Comparison of ENCODE assay signal across 11 cellular contexts in the genomic region with DNA sequence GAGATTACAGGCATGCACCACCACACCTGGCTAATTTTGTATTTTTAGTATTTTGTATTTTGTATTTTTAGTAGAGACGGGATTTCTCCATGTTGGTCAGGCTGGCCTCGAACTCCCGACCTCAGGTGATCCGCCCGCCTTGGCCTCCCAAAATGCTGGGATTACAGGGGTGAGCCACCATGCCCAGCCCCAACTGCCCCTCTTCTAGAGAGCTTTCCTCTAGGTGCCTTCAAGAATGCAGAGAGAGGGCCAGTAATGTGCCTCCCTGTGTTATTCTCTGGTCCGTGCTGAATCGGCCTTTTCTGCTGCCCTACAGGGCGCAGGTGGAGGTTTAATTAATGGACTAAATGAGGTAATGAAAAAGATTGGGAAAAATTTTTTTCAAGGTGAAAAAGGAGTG. TPM values are rescaled to one million over a fixed set of nuclear protein-coding genes. Genes with fewer than 3 reads are reported as not detected.
DNase-seq lines count a peak whose midpoint lies in the region; ATAC-seq and TF ChIP-seq lines count a peak whose summit lies in the region.
"Not testable (repeated sequence)": the region's sequence is repeated elsewhere in the genome, so short reads cannot be mapped to it uniquely, and the experiment has no call there.
"Had no signal": no experiment of that assay in that cellular context is flagged by ENCODE, and none has a peak within 500 bp of the region (broad histone marks: within the 10 kb centered on the region; RNA-seq: fewer than 3 reads in every experiment).

No MANE protein-coding gene starts in this region.

- 95% methylated on average over 8 of the region's 8 CpGs for WGBS in esophagus muscularis mucosa

- H3K27me3 Mint-ChIP-seq in CD14-positive monocyte (ENCODE audit: low read depth in 3 of 3), result not testable (repeated sequence)

- H3K9me3 Mint-ChIP-seq in CD14-positive monocyte, result not testable (repeated sequence)

- TF ChIP-seq EP300 in esophagus muscularis mucosa (IDR thresholded peaks at IDR 0.05), result not testable (repeated sequence)

- intact Hi-C loops in CD14-positive monocyte (cut with micrococcal nuclease), result loop anchor here in 1 of 2 donors (5.0 kb wide), 1 partner anchor 213 kb away; the partner anchor contains the start of gene EIF5
- intact Hi-C loops in esophagus muscularis mucosa (cut with DNase I); left ventricle myocardium inferior (cut with micrococcal nuclease); lower lobe of right lung (cut with DNase I); vagina (cut with DNase I): not testable (repeated sequence)

- not testable (repeated sequence) for ATAC-seq in lower lobe of right lung

- not testable (repeated sequence) for H3K9ac ChIP-seq in subcutaneous abdominal adipose tissue (ENCODE audit: low read length in 5 of 5)

- not testable (repeated sequence) for H3K9me3 ChIP-seq in esophagus muscularis mucosa; left ventricle myocardium inferior (replicated peaks); lower lobe of right lung; neutrophil; subcutaneous abdominal adipose tissue (ENCODE audit: control insufficient read depth in 5 of 5, low read length in 5 of 5); vagina

- H3K27ac Mint-ChIP-seq in CD14-positive monocyte, result peak overlapping the region; percentile 96 to 99 (median 98)

- not testable (repeated sequence) for H3K36me3 ChIP-seq in esophagus muscularis mucosa; left ventricle myocardium inferior; lower lobe of right lung; neutrophil; subcutaneous abdominal adipose tissue (ENCODE audit: control insufficient read depth in 5 of 5, insufficient read depth in 5 of 5, low read length in 5 of 5); vagina

- not testable (repeated sequence) for DNase-seq in CD14-positive monocyte (ENCODE audit: low spot score); esophagus muscularis mucosa (ENCODE audit: extremely low spot score); left ventricle myocardium inferior; lower lobe of right lung; vagina (ENCODE audit: extremely low spot score in 2 of 2)

- peaks cover 0 to 38% (median 6%) of the 10 kb centered on the region in 4 donors for H3K27me3 ChIP-seq in esophagus muscularis mucosa
- H3K27me3 ChIP-seq in left ventricle myocardium inferior (ENCODE audit: low read depth); lower lobe of right lung (ENCODE audit: low read depth); neutrophil; subcutaneous abdominal adipose tissue (ENCODE audit: control insufficient read depth in 5 of 5, insufficient read depth in 4 of 5, low read length in 5 of 5); vagina: not testable (repeated sequence)

- H3K4me1 ChIP-seq in esophagus muscularis mucosa (peaks cover 48 to 83% (median 74%) of the 10 kb centered on the region in 4 donors), left ventricle myocardium inferior (peaks cover 79% of the 10 kb centered on the region), lower lobe of right lung (peaks cover 77% of the 10 kb centered on the region), neutrophil (ENCODE audit: control insufficient read depth in 1 of 2, insufficient read depth in 1 of 2, low read depth in 1 of 2, low read length in 1 of 2) (peaks cover 78 to 88% of the 10 kb centered on the region in 2 experiments), subcutaneous abdominal adipose tissue (ENCODE audit: control insufficient read depth in 5 of 5, insufficient read depth in 5 of 5, low read length in 5 of 5) (peaks cover 29 to 73% (median 63%) of the 10 kb centered on the region in 5 donors), vagina (peaks cover 64% of the 10 kb centered on the region)

- TF ChIP-seq CTCF in CD14-positive monocyte (IDR thresholded peaks at IDR 0.05); esophagus muscularis mucosa (IDR thresholded peaks at IDR 0.05); left ventricle myocardium inferior (IDR thresholded peaks at IDR 0.05; ENCODE audit: borderline replicate concordance); lower lobe of right lung (IDR thresholded peaks at IDR 0.05); neutrophil (IDR thresholded peaks at IDR 0.05); vagina (IDR thresholded peaks at IDR 0.05): not testable (repeated sequence)

- H3K4me1 Mint-ChIP-seq in CD14-positive monocyte, result peaks cover 71% of the 10 kb centered on the region

- peak overlapping the region in 3 of 4 donors; percentile 24 to 91 (median 31) for H3K27ac ChIP-seq in esophagus muscularis mucosa (replicated peaks in 1 of 4)
- H3K27ac ChIP-seq in left ventricle myocardium inferior (replicated peaks), result peak overlapping the region; percentile 99
- H3K27ac ChIP-seq in lower lobe of right lung, result peak overlapping the region; percentile 89
- H3K27ac ChIP-seq in neutrophil, result peak overlapping the region; percentile 97
- H3K27ac ChIP-seq in subcutaneous abdominal adipose tissue (ENCODE audit: low read depth, low read length), result peak overlapping the region; percentile 24
- H3K27ac ChIP-seq in vagina, result peak overlapping the region; percentile 25

- not testable (repeated sequence) for TF ChIP-seq POLR2A in esophagus muscularis mucosa (IDR thresholded peaks at IDR 0.05; ENCODE audit: low read depth); vagina (IDR thresholded peaks at IDR 0.05)

- not testable (repeated sequence) for H3K4me3 ChIP-seq in esophagus muscularis mucosa; left ventricle myocardium inferior; lower lobe of right lung; subcutaneous abdominal adipose tissue (ENCODE audit: low read depth in 1 of 5, low read length in 5 of 5); vagina
- H3K4me3 ChIP-seq in neutrophil (ENCODE audit: low read depth in 1 of 2, low read length in 1 of 2), result peak overlapping the region; percentile 22 to 98

- peak overlapping the region; percentile 46 to 66 for H3K4me3 Mint-ChIP-seq in CD14-positive monocyte

- not testable (repeated sequence) for H3K36me3 Mint-ChIP-seq in CD14-positive monocyte

RNA-seq across cellular contexts. Expression of gene TNFAIP2, which starts 3.7 kb away (rescaled TPM):
- polyA plus RNA-seq in CD14-positive monocyte, result 10 to 100 TPM; 41.5 to 50.8 TPM
- total RNA-seq in esophagus muscularis mucosa (100 to 1,000 TPM in 1 of 4 donors, 10 to 100 TPM in 3; 29.0 to 104 (median 74.0) TPM), left ventricle myocardium inferior (40.1 TPM), lower lobe of right lung (254 TPM), vagina (82.7 TPM)
- polyA plus RNA-seq: CD4-positive, CD25-positive, alpha-beta regulatory T cell had no signal

RNA-seq across cellular contexts. Expression of gene EXOC3L4, which starts 25.0 kb away (rescaled TPM):
- not detected for polyA plus RNA-seq in CD14-positive monocyte
- total RNA-seq in esophagus muscularis mucosa, result 1 to 10 TPM in 3 of 4 donors, under 1 TPM in 1; 0.42 to 2.0 (median 1.2) TPM
- 0.66 TPM for total RNA-seq in left ventricle myocardium inferior
- 3.6 TPM for total RNA-seq in lower lobe of right lung
- 8.6 TPM for total RNA-seq in vagina
- total RNA-seq: CD4-positive, CD25-positive, alpha-beta regulatory T cell had no signal
- polyA plus RNA-seq: AG04450; CD4-positive, CD25-positive, alpha-beta regulatory T cell had no signal

RNA-seq across cellular contexts. Expression of gene LBHD2, which starts 35.5 kb away (rescaled TPM):
- polyA plus RNA-seq in CD14-positive monocyte, result not detected
- total RNA-seq in esophagus muscularis mucosa (not detected), left ventricle myocardium inferior (not detected), lower lobe of right lung (not detected), vagina (not detected)
- total RNA-seq: CD4-positive, CD25-positive, alpha-beta regulatory T cell; H9; HT-29 had no signal
- polyA plus RNA-seq: AG04450; CD4-positive, CD25-positive, alpha-beta regulatory T cell had no signal

Comparison
In these comparisons a context has a peak if more than half of its experiments do, and no peak if none do; other contexts are left out.
1. H3K27ac ChIP-seq: peak in every context shown above with its lines; median percentile 99 in left ventricle myocardium inferior; 97 in neutrophil; 89 in lower lobe of right lung; 31 in esophagus muscularis mucosa; 25 in vagina; 24 in subcutaneous abdominal adipose tissue.